19 cellular contexts compared by ENCODE assay signal in the genomic region with DNA sequence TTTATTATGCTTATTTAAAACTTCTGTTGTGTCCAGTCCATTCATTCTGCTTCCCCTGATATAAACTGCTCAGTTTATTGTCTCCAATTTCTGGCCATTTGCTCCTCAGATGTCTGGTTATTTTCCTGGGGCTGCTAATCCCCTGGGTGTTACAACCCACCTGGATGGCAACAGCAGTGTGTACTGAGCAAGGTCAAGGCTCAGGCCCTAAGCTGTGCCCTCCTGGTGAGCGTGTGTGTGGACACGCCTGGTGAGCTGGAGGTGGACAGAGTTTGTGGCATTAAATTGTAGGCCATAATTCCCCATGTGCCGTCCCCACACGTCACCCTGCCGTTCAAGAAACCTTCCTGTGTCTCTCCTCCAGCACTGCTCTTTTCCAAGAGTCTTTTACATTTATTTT. TPM values are rescaled to one million over a fixed set of nuclear protein-coding genes. Genes with fewer than 3 reads are reported as not detected.
DNase-seq lines count a peak whose midpoint lies in the region; ATAC-seq, FAIRE-seq and TF ChIP-seq lines count a peak whose summit lies in the region.
"Had no signal": no experiment of that assay in that cellular context is flagged by ENCODE, and none has a peak within 500 bp of the region (broad histone marks: within the 10 kb centered on the region; RNA-seq: fewer than 3 reads in every experiment).

No MANE protein-coding gene starts in this region.

- no peak overlapping the region for H3K14ac ChIP-seq in neuronal stem cell (ENCODE audit: low read length)

- TF ChIP-seq POLR2A in HepG2 (IDR thresholded peaks at IDR 0.05; ENCODE audit: insufficient read depth in 1 of 2, low read depth in 2 of 2, low read length in 2 of 2) (no peak), right lobe of liver (IDR thresholded peaks at IDR 0.05) (no peak)

- no peaks in the 10 kb centered on the region for H3K36me3 ChIP-seq in HepG2 (replicated peaks in 1 of 2; ENCODE audit: control insufficient read depth in 1 of 2, insufficient read depth in 2 of 2, low read length in 2 of 2)
- H3K36me3 ChIP-seq in right lobe of liver: no peaks in the 10 kb centered on the region
- H3K36me3 ChIP-seq in WERI-Rb-1: no peaks in the 10 kb centered on the region
- H3K36me3 ChIP-seq in neuronal stem cell (replicated peaks in 1 of 2; ENCODE audit: control insufficient read depth in 2 of 2, insufficient read depth in 2 of 2, low read length in 2 of 2): no peaks in the 10 kb centered on the region

- DNase-seq in HepG2 (ENCODE audit: low spot score) (no peak), right lobe of liver (no peak), WERI-Rb-1 (peak; percentile 39), neuronal stem cell (ENCODE audit: low spot score) (no peak), DMS53 treated with DMSO at 0.1 percent for 48 hours (lab: John Stamatoyannopoulos, UW; ENCODE audit: unreplicated experiment) (no peak), T-helper 1 cell (no peak)
- DNase-seq: C1 segment of cervical spinal cord; Calu3; CD4-positive, alpha-beta memory T cell; COR-L47; DMS53; DND-41; H9; HFFc6 had no signal

- in situ Hi-C loops in HepG2 (cut with HindIII; ENCODE audit: extremely low pct_ligation_motif_present, low pct_unique_long_range_greater_than_20kb): no loop called here

- H3K4ac ChIP-seq in neuronal stem cell (ENCODE audit: low read length): no peak overlapping the region

- H3K4me1 ChIP-seq in HepG2 (ENCODE audit: insufficient read depth, low read length) (peaks cover 41% of the 10 kb centered on the region), right lobe of liver (no peaks in the 10 kb centered on the region), neuronal stem cell (ENCODE audit: control insufficient read depth in 2 of 2, insufficient read depth in 1 of 2, low read depth in 1 of 2, low read length in 2 of 2) (peaks cover 1 to 5% of the 10 kb centered on the region in 2 donors)

- H3K27ac ChIP-seq in HepG2 (ENCODE audit: extremely low read length, insufficient read depth, low read length) (no peak overlapping the region), right lobe of liver (no peak overlapping the region), WERI-Rb-1 (peak overlapping the region; percentile 71), neuronal stem cell (replicated peaks; ENCODE audit: low read length) (no peak overlapping the region)

- peak overlapping the region; percentile 62 for H3K4me2 ChIP-seq in HepG2 (ENCODE audit: low read depth, low read length)
- H3K4me2 ChIP-seq in neuronal stem cell (ENCODE audit: insufficient read depth, low read length, poor library complexity, severe bottlenecking): no peak overlapping the region
- H3K4me2 ChIP-seq: GM23338 had no signal

- H3K79me1 ChIP-seq in neuronal stem cell (ENCODE audit: low read depth, low read length): no peaks in the 10 kb centered on the region

- peak overlapping the region; percentile 97 for H2BK12ac ChIP-seq in neuronal stem cell (ENCODE audit: low read length)

- H3K9ac ChIP-seq in HepG2 (ENCODE audit: insufficient read depth, low read depth, low read length) (no peak overlapping the region), neuronal stem cell (ENCODE audit: low read depth, low read length, poor library complexity) (no peak overlapping the region)

- no peak overlapping the region for H2AK5ac ChIP-seq in neuronal stem cell (ENCODE audit: low read depth, low read length)

- no peak overlapping the region for H4K91ac ChIP-seq in neuronal stem cell (ENCODE audit: low read depth, low read length, poor library complexity)

- no peaks in the 10 kb centered on the region for H3K9me3 ChIP-seq in HepG2 (ENCODE audit: low read length)
- H3K9me3 ChIP-seq in right lobe of liver: no peaks in the 10 kb centered on the region
- H3K9me3 ChIP-seq in WERI-Rb-1 (ENCODE audit: severe bottlenecking): no peaks in the 10 kb centered on the region
- peaks cover 0 to 3% of the 10 kb centered on the region in 2 donors for H3K9me3 ChIP-seq in neuronal stem cell (replicated peaks in 1 of 2; ENCODE audit: control insufficient read depth in 2 of 2, insufficient read depth in 1 of 2, low read depth in 1 of 2, low read length in 2 of 2)

- H2BK120ac ChIP-seq in neuronal stem cell (ENCODE audit: low read depth, low read length): no peak overlapping the region

- H2AFZ ChIP-seq in HepG2 (ENCODE audit: low read length): no peak overlapping the region
- peak overlapping the region; percentile 27 for H2AFZ ChIP-seq in neuronal stem cell (ENCODE audit: low read length)
- H2AFZ ChIP-seq: GM23338 had no signal

- ATAC-seq in HepG2: peak; percentile 66
- ATAC-seq in right lobe of liver: no peak
- ATAC-seq: GM12878, GM23338, HCT116 had no signal

- H3K4me3 ChIP-seq in HepG2 (replicated peaks in 1 of 3; ENCODE audit: insufficient read depth in 1 of 3, low read depth in 2 of 3, low read length in 3 of 3): peak overlapping the region in 1 of 3 experiments; percentile 42; a peak in 1 of 6 replicates
- no peak overlapping the region for H3K4me3 ChIP-seq in right lobe of liver
- H3K4me3 ChIP-seq in WERI-Rb-1 (ENCODE audit: low read depth, low read length): no peak overlapping the region
- no peak overlapping the region for H3K4me3 ChIP-seq in neuronal stem cell (ENCODE audit: low read length in 2 of 2)
- H3K4me3 ChIP-seq: GM12878, GM23338 had no signal

- POLR2A ChIA-PET in HepG2 (lab: Yijun Ruan, JAX): interaction anchor here (0.7 to 1.3 kb wide), 3 partner anchors 18 to 33 kb away, joined by 3 to 6 read pairs (median 3); a partner anchor contains a TSS

- CTCF ChIA-PET in HepG2 (lab: Yijun Ruan, JAX; ENCODE audit: low intra/inter-chr PET ratio, low total read pairs): no interaction called here

- H3K27me3 ChIP-seq in HepG2 (ENCODE audit: control insufficient read depth in 1 of 2, insufficient read depth in 2 of 2, low read length in 2 of 2): no peaks in the 10 kb centered on the region
- H3K27me3 ChIP-seq in right lobe of liver: no peaks in the 10 kb centered on the region
- H3K27me3 ChIP-seq in WERI-Rb-1 (ENCODE audit: insufficient read depth, low read depth, severe bottlenecking): no peaks in the 10 kb centered on the region
- H3K27me3 ChIP-seq in neuronal stem cell (ENCODE audit: control insufficient read depth in 3 of 3, insufficient read depth in 3 of 3, low read depth in 1 of 3, low read length in 3 of 3): no peaks in the 10 kb centered on the region

- no peak overlapping the region for H2BK5ac ChIP-seq in neuronal stem cell (ENCODE audit: low read length)

- peak overlapping the region; percentile 80 for H3K18ac ChIP-seq in neuronal stem cell (ENCODE audit: low read length)

- TF ChIP-seq CTCF in HepG2 (CRISPR knock-in tag; IDR thresholded peaks at IDR 0.05) (no peak), right lobe of liver (IDR thresholded peaks at IDR 0.05) (no peak), WERI-Rb-1 (IDR thresholded peaks at IDR 0.05; ENCODE audit: low read depth, low read length) (no peak)

- peak overlapping the region; percentile 43 for H2BK15ac ChIP-seq in neuronal stem cell (ENCODE audit: low read length)

- TF ChIP-seq RAD21 in HepG2 (CRISPR knock-in tag; IDR thresholded peaks at IDR 0.05): no peak

- no peaks in the 10 kb centered on the region for H3K79me2 ChIP-seq in HepG2 (ENCODE audit: insufficient read depth, low read length)

- H3K23ac ChIP-seq in neuronal stem cell (ENCODE audit: low read depth, low read length, poor library complexity): no peak overlapping the region

- no peaks in the 10 kb centered on the region for H4K20me1 ChIP-seq in HepG2 (ENCODE audit: insufficient read depth, low read length)

- H4K8ac ChIP-seq in neuronal stem cell (ENCODE audit: low read depth, low read length): no peak overlapping the region

- BruUV-seq in HepG2 (replicated peaks; lab: Mats Ljungman, UMichigan): no TSS peak

- no peak for FAIRE-seq in HepG2 (lab: Jason Lieb, UNC)
- FAIRE-seq: G401.6, GM12878, GM19239 had no signal

- intact Hi-C loops in HepG2 (cut with micrococcal nuclease; ENCODE audit: unreplicated experiment) (no loop called here), right lobe of liver (cut with DNase I) (no loop called here)

- 0% methylated on average over 5 of the region's 5 CpGs for WGBS in HepG2 (ENCODE audit: low lambda C conversion rate)
- 73% methylated on average over 5 of the region's 5 CpGs for WGBS in right lobe of liver (ENCODE audit: insufficient coverage, low coverage, low lambda C conversion rate, missing lambda C conversion rate)
- whole genome bisulfite sequencing in neuronal stem cell (ENCODE audit: extremely low coverage in 2 of 2, insufficient read length in 2 of 2, insufficient replicate concordance in 1 of 2), 2 donors: no CpG with 5 or more reads among the region's 5 CpGs

- TF ChIP-seq EP300 in HepG2 (IDR thresholded peaks at IDR 0.05; ENCODE audit: low read depth in 2 of 2, low read length in 2 of 2): no peak
- TF ChIP-seq EP300 in HepG2 (CRISPR knock-in tag; IDR thresholded peaks at IDR 0.05; ENCODE audit: borderline replicate concordance): no peak

TF ChIP-seq in HepG2, 621 proteins besides CTCF, POLR2A, EP300 and RAD21 (continues in another document):
- TF ChIP-seq PHF20 (CRISPR knock-in tag; IDR thresholded peaks at IDR 0.05): no peak
- no peak for TF ChIP-seq ZNF556 (CRISPR knock-in tag; IDR thresholded peaks at IDR 0.05; ENCODE audit: borderline replicate concordance)

RNA-seq across cellular contexts. Expression of a gene that starts 18.1 kb away (rescaled TPM):
- total RNA-seq in HepG2 (2016; rRNA removed; fragmentation: Illumina TruSeq; extraction: Trizol) (26.7 and 43.6 TPM in 2 replicates), right lobe of liver (10 to 100 TPM; 21.7 to 29.4 (median 23.2) TPM)
- total RNA-seq in HepG2 (2016; cell fraction: cytosol; rRNA removed; fragmentation: Illumina TruSeq; extraction: Trizol; ENCODE audit: low read depth): 5.1 and 5.3 TPM in 2 replicates
- total RNA-seq in HepG2 (2016; cell fraction: insoluble cytoplasmic fraction; rRNA removed; fragmentation: Illumina TruSeq; extraction: Trizol): 25.5 and 40.1 TPM in 2 replicates
- total RNA-seq in HepG2 (2016; cell fraction: membrane; rRNA removed; fragmentation: Illumina TruSeq; extraction: Trizol): 11.3 and 11.4 TPM in 2 replicates
- total RNA-seq in HepG2 (2016; cell fraction: nucleus; rRNA removed; fragmentation: Illumina TruSeq; extraction: Trizol): 35.4 and 42.7 TPM in 2 replicates
- 27.0 and 32.5 TPM in 2 replicates for polyA plus RNA-seq in HepG2 (2011; rRNA removed)
- 18.2 and 23.8 TPM in 2 replicates for polyA plus RNA-seq in HepG2 (2011; cell fraction: cytosol; rRNA removed)
- polyA plus RNA-seq in HepG2 (2011; cell fraction: nucleus; rRNA removed): 22.1 and 26.2 TPM in 2 replicates
- polyA plus RNA-seq in HepG2 (2012): 21.2 and 27.8 TPM in 2 replicates
- polyA plus RNA-seq in HepG2 (2016; cell fraction: cytosol; fragmentation: Illumina TruSeq; extraction: Trizol; ENCODE audit: low read depth): 0.59 and 0.67 TPM in 2 replicates
- polyA plus RNA-seq in HepG2 (2016; cell fraction: insoluble cytoplasmic fraction; fragmentation: Illumina TruSeq; extraction: Trizol; ENCODE audit: low read depth): 23.0 and 24.6 TPM in 2 replicates
- 1.5 and 1.9 TPM in 2 replicates for polyA plus RNA-seq in HepG2 (2016; cell fraction: membrane; fragmentation: Illumina TruSeq; extraction: Trizol; ENCODE audit: low read depth)
- 22.3 and 23.8 TPM in 2 replicates for polyA plus RNA-seq in HepG2 (2016; cell fraction: nucleus; fragmentation: Illumina TruSeq; extraction: Trizol; ENCODE audit: insufficient read depth, low read depth)
- 24.7 and 78.1 TPM in 2 replicates for polyA minus RNA-seq in HepG2 (2011; rRNA and poly(A)+ RNA removed; ENCODE audit: low replicate concordance)
- polyA minus RNA-seq in HepG2 (2011; cell fraction: cytosol; rRNA and poly(A)+ RNA removed): 37.6 and 42.0 TPM in 2 replicates
- polyA minus RNA-seq in HepG2 (2011; cell fraction: nucleus; rRNA and poly(A)+ RNA removed): 62.1 and 75.5 TPM in 2 replicates
- polyA plus RNA-seq in neuronal stem cell (2013, experiment 1 of 2): 22.0 TPM
- polyA plus RNA-seq in neuronal stem cell (2013, experiment 2 of 2): 22.3 TPM
